Comparison of ENCODE assay signal across 11 cellular contexts in the genomic region with DNA sequence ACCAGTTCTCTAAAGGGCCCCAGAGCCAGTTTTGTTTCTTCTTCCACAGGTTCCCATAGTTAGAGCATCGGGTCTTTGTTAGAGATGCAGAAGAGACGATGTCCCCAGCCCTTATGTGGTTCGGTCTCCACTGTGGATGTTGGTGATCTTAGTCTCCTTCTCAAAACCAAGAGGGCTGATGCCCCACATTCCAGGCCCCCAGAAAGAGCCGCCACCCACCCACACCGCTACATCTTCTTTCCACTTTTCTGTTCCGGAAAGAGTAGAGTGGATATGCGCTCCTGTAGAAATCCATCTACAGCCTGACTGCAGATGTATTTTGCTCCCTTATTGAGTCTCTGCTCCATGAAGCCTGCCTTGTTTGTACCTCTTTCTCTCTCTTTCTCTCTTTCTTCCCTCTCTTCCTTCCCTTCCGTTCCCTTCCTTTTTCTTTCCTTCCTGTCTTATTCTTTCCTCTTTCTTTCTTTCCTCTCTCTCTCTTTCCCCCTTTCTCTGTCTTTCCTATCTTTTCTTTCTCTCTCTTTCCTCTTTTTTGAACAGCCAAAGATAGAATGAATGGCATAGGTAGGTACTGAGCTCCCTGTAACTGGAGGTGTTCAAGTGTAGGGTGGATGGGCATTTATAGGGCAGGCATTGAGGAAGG.
A peak's percentile ranks its signal among the peaks of the same experiment; 100 is the strongest.
DNase-seq lines count a peak whose midpoint lies in the region; ATAC-seq and TF ChIP-seq lines count a peak whose summit lies in the region.
"Had no signal": no experiment of that assay in that cellular context is flagged by ENCODE, and none has a peak within 500 bp of the region (broad histone marks: within the 10 kb centered on the region; RNA-seq: fewer than 3 reads in every experiment).

No MANE protein-coding gene starts in this region.

- no peak overlapping the region for H3K4me3 Mint-ChIP-seq in T-helper 1 cell treated with Interleukin-12 subunit alpha and Interleukin-12 subunit beta and Interleukin-4 antibody, amounts not matched to agents 30 μg/mL and 1 μg/mL, for 36 hours

- H3K9me3 ChIP-seq in breast epithelium, result no peaks in the 10 kb centered on the region
- no peaks in the 10 kb centered on the region for H3K9me3 ChIP-seq in muscle layer of colon (ENCODE audit: low read length)
- H3K9me3 ChIP-seq in thoracic aorta, result no peaks in the 10 kb centered on the region

- no peak for ATAC-seq in thoracic aorta (ENCODE audit: insufficient number of reproducible peaks, low FRiP score, low read depth)
- ATAC-seq in GM18502 (IDR thresholded peaks at IDR 0.05; ENCODE audit: poor library complexity, unreplicated experiment), result no peak

- in situ Hi-C loops in GM13976 (cut with MboI; ENCODE audit: low sequenced_read_pairs, unreplicated experiment), result no loop called here

- intact Hi-C loops in breast epithelium (cut with DNase I; ENCODE audit: low total_unique reads), result no loop called here

- H3K4me1 ChIP-seq in breast epithelium, result peaks cover 25 to 36% of the 10 kb centered on the region in 2 donors
- peaks cover 38% of the 10 kb centered on the region for H3K4me1 ChIP-seq in muscle layer of colon (ENCODE audit: insufficient read depth, low read length)
- peaks cover 24 to 37% of the 10 kb centered on the region in 2 donors for H3K4me1 ChIP-seq in thoracic aorta (ENCODE audit: control insufficient read depth in 1 of 2, low read depth in 2 of 2)

- H3K27ac ChIP-seq in breast epithelium, result peak overlapping the region; percentile 97
- H3K27ac ChIP-seq in muscle layer of colon (ENCODE audit: low read depth, low read length), result peak overlapping the region; percentile 21
- peak overlapping the region; percentile 75 to 89 for H3K27ac ChIP-seq in thoracic aorta

- no peak overlapping the region for H3K9ac ChIP-seq in muscle layer of colon (ENCODE audit: low read length)

- DNase-seq in T-helper 1 cell (no peak), breast epithelium (ENCODE audit: low spot score in 2 of 2) (no peak), thoracic aorta (ENCODE audit: low spot score) (no peak), GM13976 (ENCODE audit: low spot score) (no peak), HCEC 1CT (no peak)
- DNase-seq: activated gamma-delta T cell treated with Interleukin-2 at 50 U/mL for 16 hours; GOT3; stimulated activated naive CD4-positive, alpha-beta T cell treated with Interleukin-2 at 50 U/mL for 16 hours had no signal

- no peaks in the 10 kb centered on the region for H3K27me3 ChIP-seq in breast epithelium
- H3K27me3 ChIP-seq in muscle layer of colon (ENCODE audit: control insufficient read depth in 1 of 2, insufficient read depth in 2 of 2, low read length in 2 of 2), result no peaks in the 10 kb centered on the region
- H3K27me3 ChIP-seq in thoracic aorta (replicated peaks; ENCODE audit: insufficient read depth), result no peaks in the 10 kb centered on the region

- peak overlapping the region; percentile 3 for H3K27ac Mint-ChIP-seq in T-helper 1 cell treated with Interleukin-12 subunit alpha and Interleukin-12 subunit beta and Interleukin-4 antibody, amounts not matched to agents 30 μg/mL and 1 μg/mL, for 36 hours

- H3K36me3 Mint-ChIP-seq in T-helper 1 cell treated with Interleukin-12 subunit alpha and Interleukin-12 subunit beta and Interleukin-4 antibody, amounts not matched to agents 30 μg/mL and 1 μg/mL, for 36 hours (ENCODE audit: low read depth), result peaks cover 2% of the 10 kb centered on the region

- H3K9me3 Mint-ChIP-seq in T-helper 1 cell treated with Interleukin-12 subunit alpha and Interleukin-12 subunit beta and Interleukin-4 antibody, amounts not matched to agents 30 μg/mL and 1 μg/mL, for 36 hours, result no peaks in the 10 kb centered on the region

- H3K4me3 ChIP-seq in breast epithelium (peak overlapping the region in 1 of 3 donors; percentile 30), muscle layer of colon (ENCODE audit: low read depth in 1 of 2, low read length in 2 of 2) (no peak overlapping the region), thoracic aorta (peak overlapping the region; percentile 12)

- H3K36me3 ChIP-seq in breast epithelium (no peaks in the 10 kb centered on the region), muscle layer of colon (ENCODE audit: insufficient read depth, low read length) (no peaks in the 10 kb centered on the region), thoracic aorta (no peaks in the 10 kb centered on the region)

- peaks cover 15% of the 10 kb centered on the region for H3K27me3 Mint-ChIP-seq in T-helper 1 cell treated with Interleukin-12 subunit alpha and Interleukin-12 subunit beta and Interleukin-4 antibody, amounts not matched to agents 30 μg/mL and 1 μg/mL, for 36 hours (ENCODE audit: low read depth)

- no peak for TF ChIP-seq POLR2A in breast epithelium (IDR thresholded peaks at IDR 0.05)

- TF ChIP-seq CTCF in breast epithelium (IDR thresholded peaks at IDR 0.05) (no peak), thoracic aorta (IDR thresholded peaks at IDR 0.05) (no peak), GM13976 (IDR thresholded peaks at IDR 0.05; ENCODE audit: borderline replicate concordance, control extremely low read depth, extremely low read depth, insufficient read depth, missing control alignments) (no peak)

- H3K4me1 Mint-ChIP-seq in T-helper 1 cell treated with Interleukin-12 subunit alpha and Interleukin-12 subunit beta and Interleukin-4 antibody, amounts not matched to agents 30 μg/mL and 1 μg/mL, for 36 hours (ENCODE audit: low read depth), result peaks cover 31% of the 10 kb centered on the region

Comparison
In these comparisons a context has a peak if more than half of its experiments do, and no peak if none do; other contexts are left out.
1. H3K27ac ChIP-seq: peak in every context shown above with its lines; median percentile 97 in breast epithelium; 82 in thoracic aorta; 21 in muscle layer of colon.